Comparison of ENCODE assay signal across 17 cellular contexts in genomic region chr15:100905855-100906254, GRCh38. TPM values are rescaled to one million over a fixed set of nuclear protein-coding genes. Genes with fewer than 3 reads are reported as not detected.
DNase-seq lines count a peak whose midpoint lies in the region; ATAC-seq, FAIRE-seq and TF ChIP-seq lines count a peak whose summit lies in the region.
"Had no signal": no experiment of that assay in that cellular context is flagged by ENCODE, and none has a peak within 500 bp of the region (broad histone marks: within the 10 kb centered on the region; RNA-seq: fewer than 3 reads in every experiment).

No MANE protein-coding gene starts in this region.

- H3K9me2 ChIP-seq in PC-3 (replicated peaks; ENCODE audit: low read length) = no peaks in the 10 kb centered on the region

- no peaks in the 10 kb centered on the region for H3K79me1 ChIP-seq in H1 (ENCODE audit: low read depth, low read length)

- TF ChIP-seq POLR2A in H1 (IDR thresholded peaks at IDR 0.05; ENCODE audit: control extremely low read depth in 1 of 2, low read depth in 2 of 2, low read length in 2 of 2) (no peak), HepG2 (IDR thresholded peaks at IDR 0.05; ENCODE audit: insufficient read depth in 1 of 2, low read depth in 2 of 2, low read length in 2 of 2) (no peak)

- H4K20me1 ChIP-seq in PC-3 (ENCODE audit: low read length) (peaks cover 55% of the 10 kb centered on the region), H1 (replicated peaks in 1 of 2; ENCODE audit: control insufficient read depth in 1 of 2, insufficient read depth in 2 of 2, low read length in 2 of 2) (no peaks in the 10 kb centered on the region), HepG2 (ENCODE audit: insufficient read depth, low read length) (no peaks in the 10 kb centered on the region)

- no peak overlapping the region for H2BK15ac ChIP-seq in H1 (ENCODE audit: low read length)

- FAIRE-seq in H1 (lab: Jason Lieb, UNC) = no peak
- no peak for FAIRE-seq in HepG2 (lab: Jason Lieb, UNC)
- FAIRE-seq: A204.1, HTR-8/SVneo had no signal

- H3K9me3 Mint-ChIP-seq in Calu3 (ENCODE audit: low read depth, unreplicated experiment) = no peaks in the 10 kb centered on the region
- H3K9me3 Mint-ChIP-seq in activated CD8-positive, alpha-beta T cell treated with anti-CD3 and anti-CD28 coated beads for 36 hours = no peaks in the 10 kb centered on the region

- TF ChIP-seq CTCF in Calu3 (IDR thresholded peaks at IDR 0.05; ENCODE audit: unreplicated experiment) = no peak
- TF ChIP-seq CTCF in PC-3 (conservative IDR thresholded peaks at IDR 0.05; ENCODE audit: low read depth, low read length) = no peak
- TF ChIP-seq CTCF in H1 (IDR thresholded peaks at IDR 0.05; ENCODE audit: control extremely low read depth in 1 of 3, insufficient read depth in 1 of 3, low read depth in 1 of 3, low read length in 3 of 3) = peak in 2 of 3 experiments; percentile 31 to 43; a peak in 2 of 4 replicates
- no peak for TF ChIP-seq CTCF in HepG2 (CRISPR knock-in tag; IDR thresholded peaks at IDR 0.05)
- TF ChIP-seq CTCF in activated CD8-positive, alpha-beta T cell treated with anti-CD3 and anti-CD28 coated beads for 36 hours (IDR thresholded peaks at IDR 0.05) = no peak

- H2BK20ac ChIP-seq in H1 (ENCODE audit: low read length) = no peak overlapping the region

- no peaks in the 10 kb centered on the region for H3K27me3 Mint-ChIP-seq in Calu3 (ENCODE audit: unreplicated experiment)
- H3K27me3 Mint-ChIP-seq in activated CD8-positive, alpha-beta T cell treated with anti-CD3 and anti-CD28 coated beads for 36 hours = no peaks in the 10 kb centered on the region

- no peak overlapping the region for H3K4me2 ChIP-seq in PC-3 (ENCODE audit: low read length)
- H3K4me2 ChIP-seq in H1 (ENCODE audit: insufficient read depth in 1 of 2, low read depth in 2 of 2, low read length in 2 of 2) = no peak overlapping the region
- H3K4me2 ChIP-seq in HepG2 (ENCODE audit: low read depth, low read length) = no peak overlapping the region

- H3K4me3 ChIP-seq in PC-3 (ENCODE audit: low read length) (no peak overlapping the region), H1 (ENCODE audit: extremely low read depth in 1 of 4, insufficient read depth in 2 of 4, low read depth in 3 of 4, low read length in 4 of 4) (no peak overlapping the region), HepG2 (replicated peaks in 1 of 3; ENCODE audit: insufficient read depth in 1 of 3, low read depth in 2 of 3, low read length in 3 of 3) (no peak overlapping the region)

- BruUV-seq in Calu3 (replicated peaks; lab: Mats Ljungman, UMichigan) = no TSS peak
- no TSS peak for BruUV-seq in PC-3 (replicated peaks; lab: Mats Ljungman, UMichigan)
- BruUV-seq in HepG2 (replicated peaks; lab: Mats Ljungman, UMichigan) = no TSS peak

- 86% methylated on average over 7 of the region's 8 CpGs; no CpG with 5 or more reads in 1 of the 2 experiments for WGBS in H1 (ENCODE audit: extremely low coverage in 1 of 2, insufficient coverage in 1 of 2, insufficient read length in 1 of 2, insufficient replicate concordance in 2 of 2, low coverage in 1 of 2, low lambda C conversion rate in 2 of 2, missing lambda C conversion rate in 1 of 2), 2 experiments
- 10% methylated on average over 8 of the region's 8 CpGs for WGBS in HepG2 (ENCODE audit: low lambda C conversion rate)

- peaks cover 100% of the 10 kb centered on the region for H3K36me3 Mint-ChIP-seq in Calu3 (ENCODE audit: insufficient read depth, unreplicated experiment)
- no peaks in the 10 kb centered on the region for H3K36me3 Mint-ChIP-seq in activated CD8-positive, alpha-beta T cell treated with anti-CD3 and anti-CD28 coated beads for 36 hours (ENCODE audit: low read depth)

- no peak overlapping the region for H2AK5ac ChIP-seq in H1 (ENCODE audit: low read depth, low read length)

- H4K5ac ChIP-seq in H1 (ENCODE audit: insufficient read length, low read depth, low read length) = no peak overlapping the region

- intact Hi-C loops in Calu3 (cut with micrococcal nuclease; ENCODE audit: unreplicated experiment) = no loop called here
- intact Hi-C loops in PC-3 (cut with micrococcal nuclease) = no loop called here
- intact Hi-C loops in HepG2 (cut with micrococcal nuclease; ENCODE audit: unreplicated experiment) = no loop called here
- intact Hi-C loops in activated CD8-positive, alpha-beta T cell treated with anti-CD3 and anti-CD28 coated beads for 36 hours (cut with micrococcal nuclease) = no loop called here

- TF ChIP-seq RAD21 in H1 (IDR thresholded peaks at IDR 0.05 in 1 of 2, conservative IDR thresholded peaks at IDR 0.05 in 1 of 2; ENCODE audit: low read depth in 2 of 2, low read length in 2 of 2) = peak; percentile 38 to 67
- no peak for TF ChIP-seq RAD21 in HepG2 (CRISPR knock-in tag; IDR thresholded peaks at IDR 0.05)

- no peak overlapping the region for H2BK120ac ChIP-seq in H1 (replicated peaks; ENCODE audit: low read depth, low read length)

- no peak overlapping the region for H3K18ac ChIP-seq in H1 (ENCODE audit: extremely low read depth, low read length)

- H3K27ac ChIP-seq in PC-3 (ENCODE audit: low read length) = no peak overlapping the region
- no peak overlapping the region for H3K27ac ChIP-seq in H1 (ENCODE audit: low read depth, low read length)
- H3K27ac ChIP-seq in HepG2 (ENCODE audit: extremely low read length, insufficient read depth, low read length) = no peak overlapping the region
- H3K27ac ChIP-seq: C4-2B had no signal

- H3K4ac ChIP-seq in H1 (replicated peaks; ENCODE audit: insufficient read length, low read depth, low read length) = no peak overlapping the region

- no peak overlapping the region for H3K9ac ChIP-seq in PC-3 (ENCODE audit: low read length)
- H3K9ac ChIP-seq in H1 (replicated peaks in 1 of 4; ENCODE audit: extremely low read depth in 1 of 4, low read depth in 3 of 4, low read length in 3 of 4) = no peak overlapping the region
- H3K9ac ChIP-seq in HepG2 (ENCODE audit: insufficient read depth, low read depth, low read length) = no peak overlapping the region

- H2AFZ ChIP-seq in PC-3 (ENCODE audit: low read length) (no peak overlapping the region), H1 (ENCODE audit: low read length) (no peak overlapping the region), HepG2 (ENCODE audit: low read length) (no peak overlapping the region)

- H3F3A ChIP-seq in PC-3 (ENCODE audit: low read length, unreplicated experiment) = peaks cover 87% of the 10 kb centered on the region

- no peak overlapping the region for H2BK12ac ChIP-seq in H1 (ENCODE audit: low read depth, low read length)

- H4K8ac ChIP-seq in H1 (ENCODE audit: extremely low read depth, insufficient read depth, low read length) = no peak overlapping the region

- peak overlapping the region; percentile 61 for H3K27ac Mint-ChIP-seq in Calu3 (ENCODE audit: unreplicated experiment)
- no peak overlapping the region for H3K27ac Mint-ChIP-seq in activated CD8-positive, alpha-beta T cell treated with anti-CD3 and anti-CD28 coated beads for 36 hours

- in situ Hi-C loops in HepG2 (cut with HindIII; ENCODE audit: extremely low pct_ligation_motif_present, low pct_unique_long_range_greater_than_20kb) = loop anchor here (25.0 kb wide), 1 partner anchor 356 kb away; the partner anchor contains the start of gene CHSY1

- no peak overlapping the region for H3K14ac ChIP-seq in H1 (ENCODE audit: insufficient read length)

- H3K4me1 ChIP-seq in PC-3 (ENCODE audit: insufficient read depth, low read length) (no peaks in the 10 kb centered on the region; the same call in 1 of the 2 replicates), H1 (replicated peaks in 1 of 4; ENCODE audit: control insufficient read depth in 3 of 4, insufficient read depth in 4 of 4, low read length in 3 of 4) (peaks cover 0 to 2% (median under 1%) of the 10 kb centered on the region in 4 experiments; a peak in 5 of 7 replicates), HepG2 (ENCODE audit: insufficient read depth, low read length) (peaks cover 11% of the 10 kb centered on the region)

- H3K79me2 ChIP-seq in PC-3 (ENCODE audit: low read length) (no peaks in the 10 kb centered on the region; the same call in 1 of the 2 replicates), H1 (ENCODE audit: control insufficient read depth in 1 of 2, insufficient read depth in 2 of 2, low read length in 2 of 2) (no peaks in the 10 kb centered on the region), HepG2 (ENCODE audit: insufficient read depth, low read length) (no peaks in the 10 kb centered on the region)

- CTCF ChIA-PET in Calu3 (lab: Charles Lee) (interaction anchor here (0.6 kb wide), 1 partner anchor 273 kb away, joined by 3 read pairs; no protein-coding TSS in a partner anchor), PC-3 (lab: Charles Lee) (no interaction called here), H1 (lab: Charles Lee; ENCODE audit: partially characterized antibody) (interaction anchor here (0.5 to 13.4 kb wide), 18 partner anchors 8 to 333 kb away, joined by 3 to 150 read pairs (median 4); partner anchors contain the start of gene LRRK1), HepG2 (lab: Yijun Ruan, JAX; ENCODE audit: low intra/inter-chr PET ratio, low total read pairs) (no interaction called here)
- CTCF ChIA-PET in activated CD8-positive, alpha-beta T cell treated with anti-CD3 and anti-CD28 coated beads for 36 hours (lab: Charles Lee) = interaction anchor here (1.0 to 4.3 kb wide), 3 partner anchors 12 to 102 kb away, joined by 3 to 24 read pairs (median 21); no protein-coding TSS in a partner anchor

- H3K4me1 Mint-ChIP-seq in Calu3 (ENCODE audit: low read depth, unreplicated experiment) = peaks cover 24% of the 10 kb centered on the region
- no peaks in the 10 kb centered on the region for H3K4me1 Mint-ChIP-seq in activated CD8-positive, alpha-beta T cell treated with anti-CD3 and anti-CD28 coated beads for 36 hours (ENCODE audit: low read depth)

- POLR2A ChIA-PET in PC-3 (lab: Charles Lee; ENCODE audit: unreplicated experiment) (no interaction called here), H1 (lab: Charles Lee; ENCODE audit: partially characterized antibody) (no interaction called here), HepG2 (lab: Yijun Ruan, JAX) (no interaction called here)
- POLR2A ChIA-PET in activated CD8-positive, alpha-beta T cell treated with anti-CD3 and anti-CD28 coated beads for 36 hours (lab: Charles Lee) = interaction anchor here (1.3 kb wide), 1 partner anchor 11 kb away, joined by 3 read pairs; no protein-coding TSS in a partner anchor

- no peak overlapping the region for H3K56ac ChIP-seq in H1 (replicated peaks; ENCODE audit: insufficient read length, low read depth, low read length)

- ATAC-seq in PC-3 = no peak
- ATAC-seq in HepG2 = no peak
- ATAC-seq in activated CD8-positive, alpha-beta T cell treated with anti-CD3 and anti-CD28 coated beads for 36 hours = no peak

- H3K23ac ChIP-seq in H1 (ENCODE audit: insufficient read length) = no peak overlapping the region

- no peak overlapping the region for H3K4me3 Mint-ChIP-seq in Calu3 (ENCODE audit: low read depth, unreplicated experiment)
- H3K4me3 Mint-ChIP-seq in activated CD8-positive, alpha-beta T cell treated with anti-CD3 and anti-CD28 coated beads for 36 hours = no peak overlapping the region

- no peaks in the 10 kb centered on the region for H3K23me2 ChIP-seq in H1 (ENCODE audit: low read depth, low read length)

- H3K36me3 ChIP-seq in PC-3 (ENCODE audit: low read depth, low read length) (peaks cover 96% of the 10 kb centered on the region), H1 (ENCODE audit: control insufficient read depth in 2 of 4, insufficient read depth in 4 of 4, low read length in 3 of 4) (no peaks in the 10 kb centered on the region), HepG2 (replicated peaks in 1 of 2; ENCODE audit: control insufficient read depth in 1 of 2, insufficient read depth in 2 of 2, low read length in 2 of 2) (no peaks in the 10 kb centered on the region)

- H3K9me3 ChIP-seq in PC-3 (ENCODE audit: low read length) = no peaks in the 10 kb centered on the region
- H3K9me3 ChIP-seq in H1 (ENCODE audit: insufficient read depth in 2 of 2, low read depth in 1 of 2, low read length in 1 of 2) = no peaks in the 10 kb centered on the region
- H3K9me3 ChIP-seq in HepG2 (ENCODE audit: low read length) = no peaks in the 10 kb centered on the region

- no peak for DNase-seq in Calu3
- DNase-seq in PC-3 = peak; percentile 22
- DNase-seq in H1 (ENCODE audit: low read depth in 1 of 2, low spot score in 2 of 2) = no peak
- no peak for DNase-seq in HepG2 (ENCODE audit: low spot score)
- DNase-seq in activated CD8-positive, alpha-beta T cell treated with anti-CD3 and anti-CD28 coated beads for 36 hours = no peak
- no peak for DNase-seq in stimulated activated CD4-positive, alpha-beta T cell treated with anti-CD3 and anti-CD28 coated beads, Interleukin-1b, Interleukin-23, amount 100 ng/mL, for 48 hours
- DNase-seq in NCI-H1436 treated with DMSO at 0.1 percent for 48 hours (lab: John Stamatoyannopoulos, UW) = no peak
- DNase-seq in T1000 (lab: John Stamatoyannopoulos, UW) = no peak
- DNase-seq: DMS153; KBM-7; NCI-H2227 treated with DMSO at 0.1 percent for 48 hours; NCI-H526; NK-92 treated with Interleukin-12 subunit alpha and Interleukin-12 subunit beta, amount 100 ng/mL, for 24 hours; SHP77 had no signal

- TF ChIP-seq EP300 in H1 (IDR thresholded peaks at IDR 0.05; ENCODE audit: borderline replicate concordance in 1 of 2, low read depth in 2 of 2, low read length in 2 of 2) (no peak), HepG2 (IDR thresholded peaks at IDR 0.05; ENCODE audit: low read depth in 2 of 2, low read length in 2 of 2) (no peak), HepG2 (CRISPR knock-in tag; IDR thresholded peaks at IDR 0.05; ENCODE audit: borderline replicate concordance) (no peak)

- H3K27me3 ChIP-seq in PC-3 (ENCODE audit: low read length) = no peaks in the 10 kb centered on the region
- no peaks in the 10 kb centered on the region; a peak in 2 of 7 replicates for H3K27me3 ChIP-seq in H1 (replicated peaks in 1 of 4; ENCODE audit: control insufficient read depth in 3 of 4, extremely low read depth in 1 of 4, insufficient read depth in 3 of 4, low read length in 3 of 4)
- peaks cover 2 to 55% of the 10 kb centered on the region in 2 experiments; a peak in 4 of 5 replicates for H3K27me3 ChIP-seq in HepG2 (ENCODE audit: control insufficient read depth in 1 of 2, insufficient read depth in 2 of 2, low read length in 2 of 2)

- no peak overlapping the region for H4K91ac ChIP-seq in H1 (replicated peaks; ENCODE audit: insufficient read length, low read length)

- no peak overlapping the region for H2BK5ac ChIP-seq in H1 (ENCODE audit: low read depth, low read length)

RNA-seq across cellular contexts. Expression of gene LRRK1, which starts 13.3 kb away (rescaled TPM):
- total RNA-seq in Calu3 (2022) (20.1 and 21.3 TPM in 2 replicates), PC-3 (2014; rRNA removed) (7.0 and 11.4 TPM in 2 replicates), HepG2 (2016; rRNA removed; fragmentation: Illumina TruSeq; extraction: Trizol) (0.07 and 0.13 TPM in 2 replicates)
- total RNA-seq in H1 (2021; fragmentation: NEBNext Ultra II Directional; extraction: Animal tissue kit (Norgen Biotek cat#: 25700)) = 3.4 and 3.6 TPM in 2 replicates
- polyA plus RNA-seq in H1 (2011; rRNA removed) (1.2 and 1.9 TPM in 2 replicates), HepG2 (2011; rRNA removed) (0.71 and 1.2 TPM in 2 replicates)
- 1.2 TPM for polyA plus RNA-seq in H1 (2011; cell fraction: cytosol; rRNA removed)
- polyA plus RNA-seq in H1 (2011; cell fraction: nucleus; rRNA removed) = 3.1 TPM
- polyA plus RNA-seq in H1 (2012, experiment 1 of 2) = 1.8 to 2.6 TPM (median 1.9 TPM) in 4 replicates
- 0.97 TPM for polyA plus RNA-seq in H1 (2012, experiment 2 of 2)
- 1.5 TPM for polyA plus RNA-seq in H1 (2013, experiment 1 of 2)
- polyA plus RNA-seq in H1 (2013, experiment 2 of 2) = 1.3 TPM
- polyA minus RNA-seq in H1 (2011; rRNA and poly(A)+ RNA removed) = 1.5 and 2.1 TPM in 2 replicates
- polyA minus RNA-seq in H1 (2011; cell fraction: cytosol; rRNA and poly(A)+ RNA removed) = 2.3 TPM
- polyA minus RNA-seq in H1 (2011; cell fraction: nucleus; rRNA and poly(A)+ RNA removed) = 3.8 TPM
- 0.26 and 0.30 TPM in 2 replicates for total RNA-seq in HepG2 (2016; cell fraction: cytosol; rRNA removed; fragmentation: Illumina TruSeq; extraction: Trizol; ENCODE audit: low read depth)
- total RNA-seq in HepG2 (2016; cell fraction: insoluble cytoplasmic fraction; rRNA removed; fragmentation: Illumina TruSeq; extraction: Trizol) = 0.09 and 0.12 TPM in 2 replicates
- total RNA-seq in HepG2 (2016; cell fraction: membrane; rRNA removed; fragmentation: Illumina TruSeq; extraction: Trizol) = 0.31 and 0.37 TPM in 2 replicates
- 0.22 and 0.28 TPM in 2 replicates for total RNA-seq in HepG2 (2016; cell fraction: nucleus; rRNA removed; fragmentation: Illumina TruSeq; extraction: Trizol)
- 0.46 and 0.68 TPM in 2 replicates for polyA plus RNA-seq in HepG2 (2011; cell fraction: cytosol; rRNA removed)
- 1.00 and 1.5 TPM in 2 replicates for polyA plus RNA-seq in HepG2 (2011; cell fraction: nucleus; rRNA removed)
- polyA plus RNA-seq in HepG2 (2012) = 0.38 and 0.51 TPM in 2 replicates
- 0.01 TPM in 1 of 2 replicates, not detected in the other for polyA plus RNA-seq in HepG2 (2016; cell fraction: cytosol; fragmentation: Illumina TruSeq; extraction: Trizol; ENCODE audit: low read depth)
- not detected in 2 replicates for polyA plus RNA-seq in HepG2 (2016; cell fraction: insoluble cytoplasmic fraction; fragmentation: Illumina TruSeq; extraction: Trizol; ENCODE audit: low read depth)
- polyA plus RNA-seq in HepG2 (2016; cell fraction: membrane; fragmentation: Illumina TruSeq; extraction: Trizol; ENCODE audit: low read depth) = 0.02 TPM in 1 of 2 replicates, not detected in the other
- 0.04 TPM in 1 of 2 replicates, not detected in the other for polyA plus RNA-seq in HepG2 (2016; cell fraction: nucleus; fragmentation: Illumina TruSeq; extraction: Trizol; ENCODE audit: insufficient read depth, low read depth)
- polyA minus RNA-seq in HepG2 (2011; rRNA and poly(A)+ RNA removed; ENCODE audit: low replicate concordance) = 2.8 and 25.2 TPM in 2 replicates
- polyA minus RNA-seq in HepG2 (2011; cell fraction: cytosol; rRNA and poly(A)+ RNA removed) = 0.89 and 1.2 TPM in 2 replicates
- polyA minus RNA-seq in HepG2 (2011; cell fraction: nucleus; rRNA and poly(A)+ RNA removed) = 0.75 and 2.2 TPM in 2 replicates
- total RNA-seq in activated CD8-positive, alpha-beta T cell treated with anti-CD3 and anti-CD28 coated beads for 36 hours = under 1 TPM; 0.50 to 0.83 TPM

RNA-seq across cellular contexts. Expression of gene ALDH1A3, which starts 26.2 kb away (rescaled TPM):
- total RNA-seq in Calu3 (2022) (666 and 983 TPM in 2 replicates), PC-3 (2014; rRNA removed) (5,398 and 6,043 TPM in 2 replicates), HepG2 (2016; rRNA removed; fragmentation: Illumina TruSeq; extraction: Trizol) (not detected in 2 replicates)
- 5.5 and 5.7 TPM in 2 replicates for total RNA-seq in H1 (2021; fragmentation: NEBNext Ultra II Directional; extraction: Animal tissue kit (Norgen Biotek cat#: 25700))
- polyA plus RNA-seq in H1 (2011; rRNA removed) (2.2 and 2.5 TPM in 2 replicates), HepG2 (2011; rRNA removed) (0.03 TPM in 1 of 2 replicates, not detected in the other)
- 3.3 TPM for polyA plus RNA-seq in H1 (2011; cell fraction: cytosol; rRNA removed)
- polyA plus RNA-seq in H1 (2011; cell fraction: nucleus; rRNA removed) = 3.8 TPM
- polyA plus RNA-seq in H1 (2012, experiment 1 of 2) = 4.0 to 4.8 TPM (median 4.4 TPM) in 4 replicates
- polyA plus RNA-seq in H1 (2012, experiment 2 of 2) = 0.67 TPM
- polyA plus RNA-seq in H1 (2013, experiment 1 of 2) = 3.2 TPM
- 4.1 TPM for polyA plus RNA-seq in H1 (2013, experiment 2 of 2)
- polyA minus RNA-seq in H1 (2011; rRNA and poly(A)+ RNA removed) = 2.0 and 4.1 TPM in 2 replicates
- polyA minus RNA-seq in H1 (2011; cell fraction: cytosol; rRNA and poly(A)+ RNA removed) = 4.7 TPM
- polyA minus RNA-seq in H1 (2011; cell fraction: nucleus; rRNA and poly(A)+ RNA removed) = 6.1 TPM
- total RNA-seq in HepG2 (2016; cell fraction: cytosol; rRNA removed; fragmentation: Illumina TruSeq; extraction: Trizol; ENCODE audit: low read depth) = not detected in 2 replicates
- total RNA-seq in HepG2 (2016; cell fraction: insoluble cytoplasmic fraction; rRNA removed; fragmentation: Illumina TruSeq; extraction: Trizol) = not detected in 2 replicates
- not detected in 2 replicates for total RNA-seq in HepG2 (2016; cell fraction: membrane; rRNA removed; fragmentation: Illumina TruSeq; extraction: Trizol)
- not detected in 2 replicates for total RNA-seq in HepG2 (2016; cell fraction: nucleus; rRNA removed; fragmentation: Illumina TruSeq; extraction: Trizol)
- polyA plus RNA-seq in HepG2 (2011; cell fraction: cytosol; rRNA removed) = not detected in 2 replicates
- polyA plus RNA-seq in HepG2 (2011; cell fraction: nucleus; rRNA removed) = not detected in 2 replicates
- not detected in 2 replicates for polyA plus RNA-seq in HepG2 (2012)
- not detected in 2 replicates for polyA plus RNA-seq in HepG2 (2016; cell fraction: cytosol; fragmentation: Illumina TruSeq; extraction: Trizol; ENCODE audit: low read depth)
- polyA plus RNA-seq in HepG2 (2016; cell fraction: insoluble cytoplasmic fraction; fragmentation: Illumina TruSeq; extraction: Trizol; ENCODE audit: low read depth) = not detected in 2 replicates
- polyA plus RNA-seq in HepG2 (2016; cell fraction: membrane; fragmentation: Illumina TruSeq; extraction: Trizol; ENCODE audit: low read depth) = not detected in 2 replicates
- polyA plus RNA-seq in HepG2 (2016; cell fraction: nucleus; fragmentation: Illumina TruSeq; extraction: Trizol; ENCODE audit: insufficient read depth, low read depth) = not detected in 2 replicates
- polyA minus RNA-seq in HepG2 (2011; rRNA and poly(A)+ RNA removed; ENCODE audit: low replicate concordance) = 3.3 TPM in 1 of 2 replicates, not detected in the other
- not detected in 2 replicates for polyA minus RNA-seq in HepG2 (2011; cell fraction: cytosol; rRNA and poly(A)+ RNA removed)
- polyA minus RNA-seq in HepG2 (2011; cell fraction: nucleus; rRNA and poly(A)+ RNA removed) = not detected in 2 replicates
- not detected for total RNA-seq in activated CD8-positive, alpha-beta T cell treated with anti-CD3 and anti-CD28 coated beads for 36 hours

Comparison
In these comparisons a context has a peak if more than half of its experiments do, and no peak if none do; other contexts are left out.
1. CTCF ChIP-seq: peak in H1 (2 of 3); none in Calu3 (single experiment), PC-3 (single experiment), HepG2 (single experiment) and activated CD8-positive, alpha-beta T cell treated with anti-CD3 and anti-CD28 coated beads for 36 hours (single experiment).
2. RNA of gene ALDH1A3, which starts 26.2 kb away (total RNA-seq): 5,398 to 6,043 TPM in PC-3 and 666 to 983 TPM in Calu3; 5.5 to 5.7 TPM in H1, not detected in HepG2 and not detected in activated CD8-positive, alpha-beta T cell treated with anti-CD3 and anti-CD28 coated beads for 36 hours; every median in the first group is over 10 times any median in the second.
3. CTCF ChIA-PET loops: an anchor here in Calu3 (0.6 kb wide), H1 (0.5 to 13.4 kb wide) and activated CD8-positive, alpha-beta T cell treated with anti-CD3 and anti-CD28 coated beads for 36 hours (1.0 to 4.3 kb wide); none called in PC-3 and HepG2.